ENCODE assay signal across 20 cellular contexts in genomic region chr1:227869281-227869842, GRCh38. TPM values are rescaled to one million over a fixed set of nuclear protein-coding genes. Genes with fewer than 3 reads are reported as not detected.
DNase-seq lines count a peak whose midpoint lies in the region; ATAC-seq and TF ChIP-seq lines count a peak whose summit lies in the region.
"Had no signal": no experiment of that assay in that cellular context is flagged by ENCODE, and none has a peak within 500 bp of the region (broad histone marks: within the 10 kb centered on the region; RNA-seq: fewer than 3 reads in every experiment).

No MANE protein-coding gene starts in this region.

- H3K27ac Mint-ChIP-seq in activated naive CD4-positive, alpha-beta T cell treated with anti-CD3 and anti-CD28 coated beads, Interleukin-2, amount 50 U/mL, for 24 hours = no peak overlapping the region
- H3K27ac Mint-ChIP-seq in activated T-helper 17 cell treated with anti-CD3 and anti-CD28 coated beads, Interleukin-2, amount 50 U/mL, for 72 hours = no peak overlapping the region
- H3K27ac Mint-ChIP-seq: GM23338 had no signal

- peak; percentile 43 for ATAC-seq in activated T-helper 17 cell treated with anti-CD3 and anti-CD28 coated beads, Interleukin-2, amount 50 U/mL, for 72 hours (replicated peaks)
- ATAC-seq in HG02759 (IDR thresholded peaks at IDR 0.05; ENCODE audit: unreplicated experiment) = no peak
- ATAC-seq: GM23338, right lobe of liver had no signal

- H3K27me3 Mint-ChIP-seq in activated naive CD4-positive, alpha-beta T cell treated with anti-CD3 and anti-CD28 coated beads, Interleukin-2, amount 50 U/mL, for 24 hours = no peaks in the 10 kb centered on the region
- H3K27me3 Mint-ChIP-seq in activated T-helper 17 cell treated with anti-CD3 and anti-CD28 coated beads, Interleukin-2, amount 50 U/mL, for 72 hours = no peaks in the 10 kb centered on the region

- H3K4me3 ChIP-seq in HFF-Myc (replicated peaks; ENCODE audit: low read depth, low read length) (no peak overlapping the region), stomach (no peak overlapping the region)
- H3K4me3 ChIP-seq: GM23338, right lobe of liver had no signal

- TF ChIP-seq EP300 in stomach (IDR thresholded peaks at IDR 0.05) = no peak

- peaks cover 0 to 11% (median 5%) of the 10 kb centered on the region in 3 donors for H3K27me3 ChIP-seq in stomach
- H3K27me3 ChIP-seq: right lobe of liver had no signal

- peaks cover 5% of the 10 kb centered on the region for H3K9me3 Mint-ChIP-seq in activated naive CD4-positive, alpha-beta T cell treated with anti-CD3 and anti-CD28 coated beads, Interleukin-2, amount 50 U/mL, for 24 hours
- H3K9me3 Mint-ChIP-seq in activated T-helper 17 cell treated with anti-CD3 and anti-CD28 coated beads, Interleukin-2, amount 50 U/mL, for 72 hours = peaks cover 13% of the 10 kb centered on the region

- H3K4me1 ChIP-seq in stomach = no peaks in the 10 kb centered on the region
- H3K4me1 ChIP-seq: right lobe of liver had no signal

- no peak for TF ChIP-seq POLR2A in stomach (IDR thresholded peaks at IDR 0.05)

- no peaks in the 10 kb centered on the region for H3K36me3 ChIP-seq in stomach
- H3K36me3 ChIP-seq: right lobe of liver had no signal

- WGBS in stomach, 5 donors = 57 to 74% (median 67%) methylated on average over 5 of the region's 5 CpGs

- no peak for DNase-seq in activated naive CD4-positive, alpha-beta T cell (lab: John Stamatoyannopoulos, UW)
- DNase-seq in HFF-Myc (ENCODE audit: extremely low read depth, low read depth) (peak; percentile 84), stomach (peak; percentile 11), Kasumi-1 (lab: John Stamatoyannopoulos, UW) (no peak), SKM-1 (lab: John Stamatoyannopoulos, UW; ENCODE audit: unreplicated experiment) (no peak)
- DNase-seq: activated gamma-delta T cell; DMS 273 treated with DMSO at 0.1 percent for 48 hours; NCI-H1105; NCI-H748 treated with DMSO at 0.1 percent for 48 hours; right lobe of liver; stimulated activated CD4-positive, alpha-beta T cell treated with anti-CD3 and anti-CD28 coated beads, Interleukin-1b, Interleukin-23, amount 100 ng/mL, for 48 hours had no signal

- no peak for TF ChIP-seq CTCF in HFF-Myc (IDR thresholded peaks at IDR 0.05; ENCODE audit: low read depth, low read length, missing control alignments)
- TF ChIP-seq CTCF in stomach (IDR thresholded peaks at IDR 0.05) = no peak

- peak overlapping the region; percentile 12 for H3K4me3 Mint-ChIP-seq in activated naive CD4-positive, alpha-beta T cell treated with anti-CD3 and anti-CD28 coated beads, Interleukin-2, amount 50 U/mL, for 24 hours
- H3K4me3 Mint-ChIP-seq in activated T-helper 17 cell treated with anti-CD3 and anti-CD28 coated beads, Interleukin-2, amount 50 U/mL, for 72 hours = peak overlapping the region; percentile 23
- H3K4me3 Mint-ChIP-seq: GM23338 had no signal

- peaks cover 5 to 26% (median 15%) of the 10 kb centered on the region in 4 donors for H3K9me3 ChIP-seq in stomach

- intact Hi-C loops in stomach (cut with DNase I; ENCODE audit: low total_unique reads) = no loop called here

- peaks cover 4% of the 10 kb centered on the region for H3K36me3 Mint-ChIP-seq in activated naive CD4-positive, alpha-beta T cell treated with anti-CD3 and anti-CD28 coated beads, Interleukin-2, amount 50 U/mL, for 24 hours
- no peaks in the 10 kb centered on the region for H3K36me3 Mint-ChIP-seq in activated T-helper 17 cell treated with anti-CD3 and anti-CD28 coated beads, Interleukin-2, amount 50 U/mL, for 72 hours (ENCODE audit: low read depth)

- peaks cover 40% of the 10 kb centered on the region for H3K4me1 Mint-ChIP-seq in activated naive CD4-positive, alpha-beta T cell treated with anti-CD3 and anti-CD28 coated beads, Interleukin-2, amount 50 U/mL, for 24 hours
- H3K4me1 Mint-ChIP-seq in activated T-helper 17 cell treated with anti-CD3 and anti-CD28 coated beads, Interleukin-2, amount 50 U/mL, for 72 hours = peaks cover 26% of the 10 kb centered on the region
- H3K4me1 Mint-ChIP-seq: GM23338 had no signal

- H3K27ac ChIP-seq in stomach = no peak overlapping the region
- H3K27ac ChIP-seq: KMS-11, right lobe of liver had no signal

RNA-seq across cellular contexts. Expression of gene PRSS38, which starts 53.9 kb away (rescaled TPM):
- total RNA-seq in activated T-helper 17 cell treated with anti-CD3 and anti-CD28 coated beads, Interleukin-2, amount 50 U/mL, for 72 hours = not detected
- not detected for total RNA-seq in stomach
- polyA plus RNA-seq in stomach = not detected
- total RNA-seq: activated CD8-positive, alpha-beta memory T cell treated with anti-CD3 and anti-CD28 coated beads for 36 hours; glomerular endothelial cell; GM23338; liver; osteocyte; right lobe of liver had no signal
- polyA plus RNA-seq: GM23338, liver had no signal

Comparison
In these comparisons a context has a peak if more than half of its experiments do, and no peak if none do; other contexts are left out.
1. DNase-seq: peak in HFF-Myc (single experiment) and stomach (single experiment); none in activated naive CD4-positive, alpha-beta T cell (0 of 4), Kasumi-1 (0 of 2) and SKM-1 (single experiment).